ENCODE assay signal across 9 cellular contexts in genomic region chr15:63833246-63833696, GRCh38. TPM values are rescaled to one million over a fixed set of nuclear protein-coding genes. Genes with fewer than 3 reads are reported as not detected.
DNase-seq lines count a peak whose midpoint lies in the region; ATAC-seq, FAIRE-seq and TF ChIP-seq lines count a peak whose summit lies in the region.
"Had no signal": no experiment of that assay in that cellular context is flagged by ENCODE, and none has a peak within 500 bp of the region (broad histone marks: within the 10 kb centered on the region; RNA-seq: fewer than 3 reads in every experiment).

No MANE protein-coding gene starts in this region.

- H3K27me3 Mint-ChIP-seq in osteocyte (ENCODE audit: unreplicated experiment) = no peaks in the 10 kb centered on the region

- no peaks in the 10 kb centered on the region for H3K36me3 Mint-ChIP-seq in osteocyte (ENCODE audit: unreplicated experiment)

- no peaks in the 10 kb centered on the region for H3K9me3 Mint-ChIP-seq in osteocyte (ENCODE audit: unreplicated experiment)

- DNase-seq in GM13976 (ENCODE audit: low spot score) (peak; percentile 61), NCI-H526 treated with DMSO at 0.1 percent for 48 hours (lab: John Stamatoyannopoulos, UW) (peak; percentile 25), frontal cortex (ENCODE audit: low spot score in 2 of 2) (peak; percentile 33 to 47), osteocyte (ENCODE audit: extremely low spot score, unreplicated experiment) (peak; percentile 85), NCI-H187 (lab: John Stamatoyannopoulos, UW) (no peak), DMS79 (lab: John Stamatoyannopoulos, UW) (no peak)
- DNase-seq in activated effector memory CD4-positive, alpha-beta T cell treated with Interleukin-2 at 50 U/mL for 16 hours = peak; percentile 12

- ATAC-seq in HG02610 (IDR thresholded peaks at IDR 0.05; ENCODE audit: unreplicated experiment) = peak; percentile 19

- peaks cover 45% of the 10 kb centered on the region for H3K4me1 Mint-ChIP-seq in osteocyte (ENCODE audit: unreplicated experiment)

- no peak for FAIRE-seq in frontal cortex (lab: Jason Lieb, UNC)
- FAIRE-seq: colon had no signal

- peak overlapping the region; percentile 97 for H3K4me3 Mint-ChIP-seq in osteocyte (ENCODE audit: unreplicated experiment)

- in situ Hi-C loops in GM13976 (cut with MboI; ENCODE audit: low sequenced_read_pairs, unreplicated experiment) = no loop called here

- peak overlapping the region; percentile 65 for H3K27ac Mint-ChIP-seq in osteocyte (ENCODE audit: unreplicated experiment)

- TF ChIP-seq CTCF in GM13976 (IDR thresholded peaks at IDR 0.05; ENCODE audit: borderline replicate concordance, control extremely low read depth, extremely low read depth, insufficient read depth, missing control alignments) (no peak), osteocyte (IDR thresholded peaks at IDR 0.05) (no peak)

RNA-seq across cellular contexts. Expression of gene HERC1, which starts 0.5 kb away (rescaled TPM):
- total RNA-seq in frontal cortex (179 TPM), osteocyte (93.3 and 100 TPM in 2 replicates)

Comparison
In these comparisons a context has a peak if more than half of its experiments do, and no peak if none do; other contexts are left out.
1. DNase-seq: peak in GM13976 (single experiment), NCI-H526 treated with DMSO at 0.1 percent for 48 hours (single experiment), activated effector memory CD4-positive, alpha-beta T cell treated with Interleukin-2 at 50 U/mL for 16 hours (single experiment), frontal cortex (2 of 2) and osteocyte (single experiment); none in NCI-H187 (0 of 2) and DMS79 (single experiment).